ENCODE assay signal across 8 cellular contexts in the genomic region with DNA sequence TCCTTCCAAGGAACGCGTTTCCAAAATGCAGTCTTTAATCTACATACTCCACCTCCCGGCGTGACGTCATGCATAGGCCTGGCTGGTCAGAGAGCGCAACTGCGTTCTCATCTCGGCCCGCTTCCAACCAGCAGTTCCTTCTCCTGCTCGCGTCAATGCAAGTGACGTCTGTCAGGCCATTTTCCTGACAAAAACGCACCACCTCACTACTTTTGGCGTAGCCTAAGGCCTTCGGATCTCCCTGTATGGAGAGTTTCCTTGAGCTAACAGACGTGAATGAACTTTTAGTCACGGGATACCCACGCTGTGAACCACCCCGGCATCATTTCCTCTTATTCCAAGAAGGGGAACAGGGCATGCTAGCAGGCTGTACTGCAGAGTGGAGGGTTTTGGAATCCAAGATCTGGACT. TPM values are rescaled to one million over a fixed set of nuclear protein-coding genes. Genes with fewer than 3 reads are reported as not detected.
DNase-seq lines count a peak whose midpoint lies in the region; ATAC-seq and TF ChIP-seq lines count a peak whose summit lies in the region.

No MANE protein-coding gene starts in this region.

- no peak overlapping the region for H3K4me3 ChIP-seq in A673 (ENCODE audit: low read depth, low read length, poor library complexity, severe bottlenecking)

- H3K9me3 ChIP-seq in A673 (ENCODE audit: low read depth, low read length, poor library complexity, severe bottlenecking): no peaks in the 10 kb centered on the region

- peaks cover 13% of the 10 kb centered on the region for H3K4me1 Mint-ChIP-seq in activated T-cell treated with anti-CD3 and anti-CD28 coated beads, Interleukin-2, amount 50 U/mL, for 72 hours (ENCODE audit: low read depth)

- DNase-seq in A673 (ENCODE audit: low spot score) (peak; percentile 67), NCI-H2081 treated with DMSO at 0.1 percent for 48 hours (lab: John Stamatoyannopoulos, UW) (peak; percentile 49), germinal center (ENCODE audit: low spot score) (peak; percentile 23), sciatic nerve (ENCODE audit: low spot score) (peak; percentile 84), GM10248 (ENCODE audit: extremely low spot score) (no peak), GM13977 (ENCODE audit: low spot score) (no peak)
- peak; percentile 19 to 29 for DNase-seq in activated T-cell treated with anti-CD3 and anti-CD28 coated beads, Interleukin-2, amount 50 U/mL, for 72 hours

- H3K9me3 Mint-ChIP-seq in activated T-cell treated with anti-CD3 and anti-CD28 coated beads, Interleukin-2, amount 50 U/mL, for 72 hours: no peaks in the 10 kb centered on the region

- no peak overlapping the region for H3K27ac ChIP-seq in A673 (ENCODE audit: low read depth, low read length, poor library complexity, severe bottlenecking)

- no peak overlapping the region for H3K27ac Mint-ChIP-seq in activated T-cell treated with anti-CD3 and anti-CD28 coated beads, Interleukin-2, amount 50 U/mL, for 72 hours

- ATAC-seq in activated T-cell treated with anti-CD3 and anti-CD28 coated beads, Interleukin-2, amount 50 U/mL, for 72 hours (replicated peaks in 1 of 2): peak; percentile 39 to 46
- peak; percentile 89 for ATAC-seq in sciatic nerve
- ATAC-seq in HG02885 (IDR thresholded peaks at IDR 0.05; ENCODE audit: poor library complexity, unreplicated experiment): no peak

- no peaks in the 10 kb centered on the region for H3K36me3 Mint-ChIP-seq in activated T-cell treated with anti-CD3 and anti-CD28 coated beads, Interleukin-2, amount 50 U/mL, for 72 hours (ENCODE audit: insufficient read depth in 2 of 2)

- TF ChIP-seq CTCF in A673 (conservative IDR thresholded peaks at IDR 0.05; ENCODE audit: low read depth, low read length): no peak
- TF ChIP-seq CTCF in GM10248 (IDR thresholded peaks at IDR 0.05; ENCODE audit: control extremely low read depth, extremely low read depth, low read depth, missing control alignments): no peak
- no peak for TF ChIP-seq CTCF in GM13977 (IDR thresholded peaks at IDR 0.05; ENCODE audit: extremely low read depth, insufficient read depth, missing control alignments)

- POLR2A ChIA-PET in A673 (lab: Charles Lee; ENCODE audit: low non-redundant PET) (no interaction called here), GM10248 (lab: Yijun Ruan, JAX) (interaction anchor here (1.3 to 1.5 kb wide), 2 partner anchors 35 to 36 kb away, joined by 3 to 4 read pairs; no protein-coding TSS in a partner anchor)

- in situ Hi-C loops in GM13977 (cut with MboI; ENCODE audit: low pct_unique_long_range_greater_than_20kb, low sequenced_read_pairs, unreplicated experiment): no loop called here

- CTCF ChIA-PET in A673 (lab: Charles Lee) (no interaction called here), GM10248 (lab: Yijun Ruan, JAX) (interaction anchor here (0.9 kb wide), 1 partner anchor 11 kb away, joined by 3 read pairs; no protein-coding TSS in a partner anchor)

- no peaks in the 10 kb centered on the region for H3K27me3 ChIP-seq in A673 (replicated peaks; ENCODE audit: insufficient read depth, low read depth, low read length, poor library complexity)

- no TSS peak for BruUV-seq in A673 (replicated peaks; lab: Mats Ljungman, UMichigan)

- peaks cover 25% of the 10 kb centered on the region for H3K27me3 Mint-ChIP-seq in activated T-cell treated with anti-CD3 and anti-CD28 coated beads, Interleukin-2, amount 50 U/mL, for 72 hours (ENCODE audit: low read depth)

- H3K4me3 Mint-ChIP-seq in activated T-cell treated with anti-CD3 and anti-CD28 coated beads, Interleukin-2, amount 50 U/mL, for 72 hours: peak overlapping the region; percentile 27 to 63

- H3K36me3 ChIP-seq in A673 (ENCODE audit: insufficient read depth, low read length, poor library complexity, severe bottlenecking): no peaks in the 10 kb centered on the region

- no peaks in the 10 kb centered on the region for H3K4me1 ChIP-seq in A673 (ENCODE audit: insufficient read depth, low read length, poor library complexity, severe bottlenecking)

- intact Hi-C loops in A673 (cut with micrococcal nuclease; ENCODE audit: unreplicated experiment): no loop called here
- intact Hi-C loops in sciatic nerve (cut with DNase I): no loop called here

RNA-seq across cellular contexts. Expression of gene TEX14, which starts 25.0 kb away (rescaled TPM):
- 0.26 and 0.50 TPM in 2 replicates for total RNA-seq in A673 (2021)
- total RNA-seq in activated T-cell treated with anti-CD3 and anti-CD28 coated beads, Interleukin-2, amount 50 U/mL, for 72 hours: under 1 TPM; 0.46 to 0.84 TPM
- 0.76 TPM for total RNA-seq in sciatic nerve

RNA-seq across cellular contexts. Expression of gene RAD51C, which starts 25.5 kb away (rescaled TPM):
- total RNA-seq in A673 (2021) (79.8 and 80.4 TPM in 2 replicates), sciatic nerve (27.8 TPM)
- 100 to 1,000 TPM in 1 of 2 donors, 10 to 100 TPM in 1; 81.2 to 105 TPM for total RNA-seq in activated T-cell treated with anti-CD3 and anti-CD28 coated beads, Interleukin-2, amount 50 U/mL, for 72 hours

Comparison
In these comparisons a context has a peak if more than half of its experiments do, and no peak if none do; other contexts are left out.
1. DNase-seq: peak in A673 (single experiment), NCI-H2081 treated with DMSO at 0.1 percent for 48 hours (single experiment), activated T-cell treated with anti-CD3 and anti-CD28 coated beads, Interleukin-2, amount 50 U/mL, for 72 hours (2 of 2), germinal center (single experiment) and sciatic nerve (single experiment); none in GM10248 (single experiment) and GM13977 (single experiment).